ENCODE assay signal across 32 cellular contexts in genomic region chr12:10381912-10382628, GRCh38. TPM values are rescaled to one million over a fixed set of nuclear protein-coding genes. Genes with fewer than 3 reads are reported as not detected.
DNase-seq lines count a peak whose midpoint lies in the region; ATAC-seq, FAIRE-seq and TF ChIP-seq lines count a peak whose summit lies in the region.
"Had no signal": no experiment of that assay in that cellular context is flagged by ENCODE, and none has a peak within 500 bp of the region (broad histone marks: within the 10 kb centered on the region; RNA-seq: fewer than 3 reads in every experiment).

No MANE protein-coding gene starts in this region.

- H3K27me3 ChIP-seq in CD8-positive, alpha-beta memory T cell (ENCODE audit: insufficient read depth, low read length, poor library complexity, severe bottlenecking) = no peaks in the 10 kb centered on the region
- no peaks in the 10 kb centered on the region for H3K27me3 ChIP-seq in pancreas
- no peaks in the 10 kb centered on the region for H3K27me3 ChIP-seq in tibial artery
- H3K27me3 ChIP-seq: BLaER1, esophagus muscularis mucosa, foreskin keratinocyte had no signal

- POLR2A ChIA-PET in CD8-positive, alpha-beta memory T cell (lab: Charles Lee) = interaction anchor here (0.5 to 1.9 kb wide), 6 partner anchors 10 to 169 kb away, joined by 4 to 11 read pairs (median 6); partner anchors contain the start of gene GABARAPL1
- POLR2A ChIA-PET in T-cell (lab: Charles Lee) = interaction anchor here in 1 of 2 donors (1.0 kb wide), 1 partner anchor 16 kb away, joined by 6 read pairs; no protein-coding TSS in a partner anchor

- TF ChIP-seq CTCF in pancreas (IDR thresholded peaks at IDR 0.05) (no peak), tibial artery (IDR thresholded peaks at IDR 0.05) (no peak)

- peak overlapping the region; percentile 60 to 99 (median 88) for H3K27ac Mint-ChIP-seq in CD8-positive, alpha-beta memory T cell
- peak overlapping the region; percentile 85 to 87 for H3K27ac Mint-ChIP-seq in T-cell
- peak overlapping the region; percentile 87 to 90 for H3K27ac Mint-ChIP-seq in effector memory CD8-positive, alpha-beta T cell
- H3K27ac Mint-ChIP-seq: dendritic cell treated with granulocyte-macrophage colony-stimulating factor and Interleukin-4, amounts not matched to agents 40 ng/mL and 50 ng/mL, for 4 days; H9; T-helper 1 cell treated with Interleukin-12 subunit alpha and Interleukin-12 subunit beta and Interleukin-4 antibody, amounts not matched to agents 30 μg/mL and 1 μg/mL, for 36 hours had no signal

- DNase-seq in CD8-positive, alpha-beta memory T cell = peak in 1 of 5 donors; percentile 41
- DNase-seq in T-cell (no peak), pancreas (no peak), GM19240 (ENCODE audit: insufficient read length, low spot score) (no peak), tibial artery (no peak)
- DNase-seq in effector memory CD8-positive, alpha-beta T cell = no peak
- DNase-seq in stimulated activated CD4-positive, alpha-beta T cell treated with anti-CD3 and anti-CD28 coated beads, Interleukin-1b, Interleukin-23, amount 100 ng/mL, for 48 hours = no peak
- DNase-seq: activated gamma-delta T cell; COR-L47; foreskin keratinocyte; H9; head of caudate nucleus; islet precursor cell; left ventricle myocardium inferior; naive B cell; NCI-H1417 treated with DMSO at 0.1 percent for 48 hours; NCI-H2081 treated with DMSO at 0.1 percent for 48 hours; NCI-H345; NCI-H69; occipital lobe; SK-N-SH; stimulated activated CD4-positive, alpha-beta T cell treated with anti-CD3 and anti-CD28 coated beads, Interleukin-15, amount 100 ng/mL, for 24 hours; stimulated activated naive CD4-positive, alpha-beta T cell had no signal

- peaks cover 29% of the 10 kb centered on the region for H3K36me3 ChIP-seq in CD8-positive, alpha-beta memory T cell (ENCODE audit: insufficient read depth, low read length)
- H3K36me3 ChIP-seq in pancreas = no peaks in the 10 kb centered on the region
- no peaks in the 10 kb centered on the region for H3K36me3 ChIP-seq in tibial artery
- H3K36me3 ChIP-seq: BLaER1, esophagus muscularis mucosa, left ventricle myocardium inferior had no signal

- peaks cover 0 to 1% of the 10 kb centered on the region in 2 donors for H3K27me3 Mint-ChIP-seq in CD8-positive, alpha-beta memory T cell
- peaks cover 5 to 15% of the 10 kb centered on the region in 2 donors for H3K27me3 Mint-ChIP-seq in T-cell
- H3K27me3 Mint-ChIP-seq in effector memory CD8-positive, alpha-beta T cell = no peaks in the 10 kb centered on the region
- H3K27me3 Mint-ChIP-seq: dendritic cell treated with granulocyte-macrophage colony-stimulating factor and Interleukin-4, amounts not matched to agents 40 ng/mL and 50 ng/mL, for 4 days had no signal

- peaks cover 16% of the 10 kb centered on the region for H3K4me1 ChIP-seq in CD8-positive, alpha-beta memory T cell (ENCODE audit: insufficient read depth, low read length)
- peaks cover 0 to 5% (median 0%) of the 10 kb centered on the region in 3 donors for H3K4me1 ChIP-seq in pancreas
- no peaks in the 10 kb centered on the region for H3K4me1 ChIP-seq in tibial artery
- H3K4me1 ChIP-seq: BLaER1, esophagus muscularis mucosa, left ventricle myocardium inferior had no signal

- H3K36me3 Mint-ChIP-seq in CD8-positive, alpha-beta memory T cell = peaks cover 44 to 92% (median 66%) of the 10 kb centered on the region in 3 donors
- peaks cover 17% of the 10 kb centered on the region for H3K36me3 Mint-ChIP-seq in T-cell
- H3K36me3 Mint-ChIP-seq in effector memory CD8-positive, alpha-beta T cell (ENCODE audit: insufficient read depth) = peaks cover 89% of the 10 kb centered on the region

- intact Hi-C loops in pancreas (cut with DNase I) (no loop called here), tibial artery (cut with DNase I; ENCODE audit: low total_unique reads) (no loop called here)

- no peak for FAIRE-seq in pancreas (lab: Jason Lieb, UNC)
- FAIRE-seq: TTC549 had no signal

- H3K4me3 Mint-ChIP-seq in CD8-positive, alpha-beta memory T cell = peak overlapping the region; percentile 82 to 98 (median 92)
- peak overlapping the region; percentile 52 to 78 (median 69) for H3K4me3 Mint-ChIP-seq in T-cell
- H3K4me3 Mint-ChIP-seq in effector memory CD8-positive, alpha-beta T cell = peak overlapping the region; percentile 74 to 82
- H3K4me3 Mint-ChIP-seq: dendritic cell treated with granulocyte-macrophage colony-stimulating factor and Interleukin-4, amounts not matched to agents 40 ng/mL and 50 ng/mL, for 4 days; H9; T-helper 1 cell treated with Interleukin-12 subunit alpha and Interleukin-12 subunit beta and Interleukin-4 antibody, amounts not matched to agents 30 μg/mL and 1 μg/mL, for 36 hours had no signal

- WGBS in pancreas, 2 donors = 40 to 46% methylated on average over 4 of the region's 4 CpGs

- H3K4me3 ChIP-seq in CD8-positive, alpha-beta memory T cell (ENCODE audit: low read length) = peak overlapping the region; percentile 38
- H3K4me3 ChIP-seq in pancreas = no peak overlapping the region
- H3K4me3 ChIP-seq in tibial artery = no peak overlapping the region
- H3K4me3 ChIP-seq: BLaER1, esophagus muscularis mucosa, left ventricle myocardium inferior had no signal

- H3K9me3 Mint-ChIP-seq in CD8-positive, alpha-beta memory T cell = no peaks in the 10 kb centered on the region
- no peaks in the 10 kb centered on the region for H3K9me3 Mint-ChIP-seq in T-cell
- no peaks in the 10 kb centered on the region for H3K9me3 Mint-ChIP-seq in effector memory CD8-positive, alpha-beta T cell
- H3K9me3 Mint-ChIP-seq: dendritic cell treated with granulocyte-macrophage colony-stimulating factor and Interleukin-4, amounts not matched to agents 40 ng/mL and 50 ng/mL, for 4 days; T-helper 1 cell treated with Interleukin-12 subunit alpha and Interleukin-12 subunit beta and Interleukin-4 antibody, amounts not matched to agents 30 μg/mL and 1 μg/mL, for 36 hours had no signal

- ATAC-seq in T-cell (replicated peaks in 1 of 4) (peak in 3 of 4 experiments; percentile 33 to 54 (median 37)), pancreas (peak; percentile 62 to 82 (median 78))
- ATAC-seq in effector memory CD8-positive, alpha-beta T cell (replicated peaks) = peak; percentile 58
- ATAC-seq: foreskin keratinocyte, Right ventricle myocardium inferior had no signal

- H3K27ac ChIP-seq in CD8-positive, alpha-beta memory T cell (ENCODE audit: low read depth, low read length) = peak overlapping the region; percentile 50
- H3K27ac ChIP-seq in pancreas (no peak overlapping the region), tibial artery (no peak overlapping the region)
- H3K27ac ChIP-seq: BLaER1, esophagus muscularis mucosa, foreskin keratinocyte, KMS-11, left ventricle myocardium inferior had no signal

- H3K4me1 Mint-ChIP-seq in CD8-positive, alpha-beta memory T cell = peaks cover 73 to 92% (median 76%) of the 10 kb centered on the region in 3 donors
- H3K4me1 Mint-ChIP-seq in T-cell = peaks cover 13 to 23% (median 19%) of the 10 kb centered on the region in 3 donors
- peaks cover 43 to 61% of the 10 kb centered on the region in 2 donors for H3K4me1 Mint-ChIP-seq in effector memory CD8-positive, alpha-beta T cell (ENCODE audit: low read depth in 2 of 2)
- H3K4me1 Mint-ChIP-seq: H9 had no signal

- CTCF ChIA-PET in CD8-positive, alpha-beta memory T cell (lab: Charles Lee) = interaction anchor here (1.6 to 2.3 kb wide), 2 partner anchors 12 to 17 kb away, joined by 3 to 6 read pairs; no protein-coding TSS in a partner anchor
- CTCF ChIA-PET in T-cell (lab: Charles Lee) = interaction anchor here in 1 of 2 donors (1.1 kb wide), 1 partner anchor 9 kb away, joined by 3 read pairs; no protein-coding TSS in a partner anchor

- H3K9me3 ChIP-seq in CD8-positive, alpha-beta memory T cell (ENCODE audit: low read length) = no peaks in the 10 kb centered on the region
- H3K9me3 ChIP-seq in pancreas = no peaks in the 10 kb centered on the region
- no peaks in the 10 kb centered on the region for H3K9me3 ChIP-seq in tibial artery
- H3K9me3 ChIP-seq: esophagus muscularis mucosa, SK-N-SH had no signal

RNA-seq across cellular contexts. Expression of gene KLRK1, which starts 7.8 kb away (rescaled TPM):
- 100 to 1,000 TPM; 145 to 161 TPM for total RNA-seq in CD8-positive, alpha-beta memory T cell
- 562 TPM for polyA plus RNA-seq in CD8-positive, alpha-beta memory T cell
- total RNA-seq in T-cell = 100 to 1,000 TPM in 4 of 5 donors, 10 to 100 TPM in 1; 74.5 to 162 (median 141) TPM
- total RNA-seq in pancreas = 1 to 10 TPM in 2 of 6 donors, under 1 TPM in 3, not detected in 1; 0.32 to 1.1 (median 0.69) TPM
- polyA plus RNA-seq in pancreas = under 1 TPM; 0.57 to 0.92 TPM
- total RNA-seq: foreskin keratinocyte, G401, H9, occipital lobe had no signal
- polyA plus RNA-seq: AG04450, foreskin keratinocyte, SK-N-SH had no signal

RNA-seq across cellular contexts. Expression of gene KLRC4, which starts 27.5 kb away (rescaled TPM):
- total RNA-seq in CD8-positive, alpha-beta memory T cell = 10 to 100 TPM; 10.7 to 16.2 TPM
- polyA plus RNA-seq in CD8-positive, alpha-beta memory T cell = 3.4 TPM
- total RNA-seq in T-cell (10 to 100 TPM in 3 of 5 donors, 1 to 10 TPM in 2; 7.1 to 27.1 (median 17.3) TPM), pancreas (under 1 TPM in 1 of 6 donors, not detected in 5; 0.25 TPM)
- polyA plus RNA-seq in pancreas = not detected
- total RNA-seq: foreskin keratinocyte, G401, H9, left ventricle myocardium inferior, occipital lobe, Right ventricle myocardium inferior had no signal
- polyA plus RNA-seq: AG04450, foreskin keratinocyte, SK-N-SH had no signal

RNA-seq across cellular contexts. Expression of gene KLRC3, which starts 38.3 kb away (rescaled TPM):
- 1 to 10 TPM; 3.0 to 3.2 TPM for total RNA-seq in CD8-positive, alpha-beta memory T cell
- polyA plus RNA-seq in CD8-positive, alpha-beta memory T cell = 7.1 TPM
- 1 to 10 TPM; 1.3 to 9.9 (median 1.6) TPM for total RNA-seq in T-cell
- total RNA-seq in pancreas = not detected
- polyA plus RNA-seq in pancreas = not detected
- total RNA-seq: esophagus muscularis mucosa, foreskin keratinocyte, G401, H9, left ventricle myocardium inferior, Right ventricle myocardium inferior had no signal
- polyA plus RNA-seq: AG04450, foreskin keratinocyte, SK-N-SH had no signal

RNA-seq across cellular contexts. Expression of gene KLRC2, which starts 53.7 kb away (rescaled TPM):
- total RNA-seq in CD8-positive, alpha-beta memory T cell = 1 to 10 TPM; 4.9 to 5.7 TPM
- 13.3 TPM for polyA plus RNA-seq in CD8-positive, alpha-beta memory T cell
- 1 to 10 TPM in 4 of 5 donors, under 1 TPM in 1; 0.99 to 3.8 (median 1.9) TPM for total RNA-seq in T-cell
- under 1 TPM in 2 of 6 donors, not detected in 4; 0.26 to 0.34 TPM for total RNA-seq in pancreas
- under 1 TPM in 1 of 2 donors, not detected in 1; 0.56 TPM for polyA plus RNA-seq in pancreas
- total RNA-seq: foreskin keratinocyte, G401, H9, left ventricle myocardium inferior, Right ventricle myocardium inferior had no signal
- polyA plus RNA-seq: AG04450, foreskin keratinocyte, SK-N-SH had no signal

Comparison
In these comparisons a context has a peak if more than half of its experiments do, and no peak if none do; other contexts are left out.
1. RNA of gene KLRK1, which starts 7.8 kb away (total RNA-seq): 145 to 161 TPM in CD8-positive, alpha-beta memory T cell and 74.5 to 162 TPM in T-cell; 0.32 to 1.1 TPM in pancreas; every median in the first group is over 10 times any median in the second.
2. RNA of gene KLRC4, which starts 27.5 kb away (total RNA-seq): 7.1 to 27.1 TPM in T-cell and 10.7 to 16.2 TPM in CD8-positive, alpha-beta memory T cell; 0.25 TPM in pancreas; every median in the first group is over 4 times any median in the second.
3. Peak in every context shown above with its lines, with median percentiles within 50 percentile points of each other: H3K27ac Mint-ChIP-seq, H3K4me3 Mint-ChIP-seq and ATAC-seq.